In the genomic region with DNA sequence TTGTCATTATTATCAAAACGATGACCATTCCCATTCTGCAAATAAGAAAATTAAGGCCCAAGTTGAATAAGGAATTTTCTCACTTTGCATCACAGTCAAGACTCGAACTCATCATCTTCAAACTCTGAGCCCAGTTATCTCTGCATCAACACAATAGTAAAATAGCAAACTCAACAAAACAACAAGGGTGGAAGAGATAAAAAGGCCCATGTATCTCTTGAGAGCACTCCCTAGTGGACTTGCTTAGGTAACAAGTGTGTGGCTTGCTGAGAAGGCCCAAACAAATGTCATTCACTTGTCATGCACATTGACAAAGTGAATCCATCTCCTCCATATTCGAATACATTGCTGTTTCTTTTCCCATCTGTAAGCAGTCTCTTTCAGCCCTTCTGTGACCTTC, we compare ENCODE assay signal across 38 cellular contexts.
"Had no signal": no experiment of that assay in that cellular context is flagged by ENCODE, and none has a peak within 500 bp of the region (broad histone marks: within the 10 kb centered on the region; RNA-seq: fewer than 3 reads in every experiment).

No MANE protein-coding gene starts in this region.

- H3K36me3 Mint-ChIP-seq: activated CD4-positive, alpha-beta memory T cell treated with anti-CD3 and anti-CD28 coated beads for 36 hours; activated naive CD4-positive, alpha-beta T cell treated with anti-CD3 and anti-CD28 coated beads, Interleukin-2, amount 10 ng/mL, durations not matched to agents 7 days and 5 days; activated naive CD4-positive, alpha-beta T cell treated with anti-CD3 and anti-CD28 coated beads, Interleukin-2, amount 50 U/mL, for 24 hours; activated naive CD8-positive, alpha-beta T cell; activated naive CD8-positive, alpha-beta T cell treated with anti-CD3 and anti-CD28 coated beads, Interleukin-2, amount 10 ng/mL, durations not matched to agents 7 days and 5 days; brain had no signal

- H3K27me3 ChIP-seq: ascending aorta had no signal

- H3K27me3 Mint-ChIP-seq: activated B cell treated with CpG ODN at 0.5 μM for 24 hours; activated CD4-positive, alpha-beta T cell treated with anti-CD3 and anti-CD28 coated beads, Interleukin-2, amount 10 ng/mL, durations not matched to agents 24 days and 14 days; activated naive CD4-positive, alpha-beta T cell treated with anti-CD3 and anti-CD28 coated beads, Interleukin-2, amount 10 ng/mL, durations not matched to agents 7 days and 5 days; activated naive CD4-positive, alpha-beta T cell treated with anti-CD3 and anti-CD28 coated beads, Interleukin-2, amount 50 U/mL, for 24 hours; activated naive CD8-positive, alpha-beta T cell treated with anti-CD3 and anti-CD28 coated beads, Interleukin-2, amount 10 ng/mL, durations not matched to agents 7 days and 5 days; activated naive CD8-positive, alpha-beta T cell treated with anti-CD3 and anti-CD28 coated beads, Interleukin-2, amount 50 U/mL, for 24 hours; brain; central memory CD8-positive, alpha-beta T cell had no signal

- H3K4me3 Mint-ChIP-seq: activated B cell treated with CpG ODN at 0.5 μM for 24 hours; activated CD4-positive, alpha-beta memory T cell treated with anti-CD3 and anti-CD28 coated beads for 36 hours; activated CD4-positive, alpha-beta T cell treated with anti-CD3 and anti-CD28 coated beads, Interleukin-2, amount 10 ng/mL, durations not matched to agents 24 days and 14 days; activated CD8-positive, alpha-beta T cell treated with anti-CD3 and anti-CD28 coated beads for 36 hours; activated naive CD4-positive, alpha-beta T cell treated with anti-CD3 and anti-CD28 coated beads, Interleukin-2, amount 10 ng/mL, durations not matched to agents 7 days and 5 days; activated naive CD4-positive, alpha-beta T cell treated with anti-CD3 and anti-CD28 coated beads, Interleukin-2, amount 50 U/mL, for 24 hours; activated naive CD8-positive, alpha-beta T cell; activated naive CD8-positive, alpha-beta T cell treated with anti-CD3 and anti-CD28 coated beads, Interleukin-2, amount 10 ng/mL, durations not matched to agents 7 days and 5 days; activated naive CD8-positive, alpha-beta T cell treated with anti-CD3 and anti-CD28 coated beads, Interleukin-2, amount 50 U/mL, for 24 hours; activated T-cell treated with anti-CD3 and anti-CD28 coated beads, Interleukin-2, amount 50 U/mL, for 4 hours; activated T-cell treated with anti-CD3 and anti-CD28 coated beads, Interleukin-2, amount 50 U/mL, for 72 hours; activated T-helper 1 cell treated with anti-CD3 and anti-CD28 coated beads, Interleukin-12 subunit alpha, Interleukin-12 subunit beta, Interleukin-2, Interleukin-4 antibody, amounts not matched to agents 30 ng/mL and 10 ng/mL and 1 ng/mL, durations not matched to agents 14 hours and 24 hours and 36 hours; activated T-helper 17 cell treated with anti-CD3 and anti-CD28 coated beads, Interleukin-2, amount 50 U/mL, for 72 hours; brain; central memory CD8-positive, alpha-beta T cell; T-helper 1 cell treated with Interleukin-12 subunit alpha and Interleukin-12 subunit beta and Interleukin-4 antibody, amounts not matched to agents 30 μg/mL and 1 μg/mL, for 36 hours; T-helper 2 cell treated with Interferon-gamma antibody and Interleukin-4, amounts not matched to agents 5 μg/mL and 100 μg/mL, for 36 hours had no signal

- H3K4me3 ChIP-seq: ascending aorta, cardiac muscle cell had no signal

- H3K27ac ChIP-seq: ascending aorta, cardiac muscle cell, VCaP had no signal

- DNase-seq: activated B cell treated with CpG ODN at 0.5 μM for 24 hours; activated CD4-positive, alpha-beta memory T cell treated with anti-CD3 and anti-CD28 coated beads for 36 hours; activated CD4-positive, alpha-beta T cell treated with anti-CD3 and anti-CD28 coated beads for 4 hours; activated CD4-positive, alpha-beta T cell treated with anti-CD3 and anti-CD28 coated beads, Interleukin-2, amount 10 ng/mL, durations not matched to agents 24 days and 14 days; activated CD4-positive, alpha-beta T cell treated with anti-CD3 and anti-CD28 coated beads, Interleukin-2, amount 50 U/mL, for 1 hour; activated CD4-positive, alpha-beta T cell treated with anti-CD3 and anti-CD28 coated beads, Interleukin-2, amount 50 U/mL, for 4 hours; activated CD4-positive, CD25-positive, alpha-beta regulatory T cell treated with anti-CD3 and anti-CD28 coated beads, Interleukin-2, amount 50 U/mL, for 72 hours; activated CD8-positive, alpha-beta memory T cell treated with anti-CD3 and anti-CD28 coated beads, Interleukin-2, amount 50 U/mL, for 4 hours; activated CD8-positive, alpha-beta T cell treated with anti-CD3 and anti-CD28 coated beads for 36 hours; activated effector memory CD4-positive, alpha-beta T cell treated with anti-CD3 and anti-CD28 coated beads, Interleukin-2, amount 50 U/mL, for 16 hours; activated gamma-delta T cell treated with Interleukin-2 at 50 U/mL for 16 hours; activated naive CD4-positive, alpha-beta T cell; activated naive CD4-positive, alpha-beta T cell treated with anti-CD3 and anti-CD28 coated beads, Interleukin-2, amount 10 ng/mL, durations not matched to agents 7 days and 5 days; activated naive CD8-positive, alpha-beta T cell treated with anti-CD3 and anti-CD28 coated beads, Interleukin-2, amount 10 ng/mL, durations not matched to agents 7 days and 5 days; activated naive CD8-positive, alpha-beta T cell treated with anti-CD3 and anti-CD28 coated beads, Interleukin-2, amount 50 U/mL, for 24 hours; activated T-cell treated with anti-CD3 and anti-CD28 coated beads for 4 hours; activated T-cell treated with anti-CD3 and anti-CD28 coated beads, Interleukin-2, amount 50 U/mL, for 1 hour; activated T-cell treated with anti-CD3 and anti-CD28 coated beads, Interleukin-2, amount 50 U/mL, for 4 hours; activated T-cell treated with anti-CD3 and anti-CD28 coated beads, Interleukin-2, amount 50 U/mL, for 72 hours; amygdala; anterior cingulate cortex; caudate nucleus; cerebellar nuclear complex; T-helper 2 cell; T-helper 9 cell had no signal

- H3K4me1 ChIP-seq: ascending aorta had no signal

- H3K9me3 ChIP-seq: ascending aorta had no signal

- H3K36me3 ChIP-seq: ascending aorta, cardiac muscle cell had no signal

- H3K27ac Mint-ChIP-seq: activated B cell treated with CpG ODN at 0.5 μM for 24 hours; activated CD4-positive, alpha-beta memory T cell treated with anti-CD3 and anti-CD28 coated beads for 36 hours; activated CD4-positive, alpha-beta T cell treated with anti-CD3 and anti-CD28 coated beads, Interleukin-2, amount 10 ng/mL, durations not matched to agents 24 days and 14 days; activated CD8-positive, alpha-beta T cell treated with anti-CD3 and anti-CD28 coated beads for 36 hours; activated naive CD4-positive, alpha-beta T cell treated with anti-CD3 and anti-CD28 coated beads, Interleukin-2, amount 10 ng/mL, durations not matched to agents 7 days and 5 days; activated naive CD4-positive, alpha-beta T cell treated with anti-CD3 and anti-CD28 coated beads, Interleukin-2, amount 50 U/mL, for 24 hours; activated naive CD8-positive, alpha-beta T cell; activated naive CD8-positive, alpha-beta T cell treated with anti-CD3 and anti-CD28 coated beads, Interleukin-2, amount 10 ng/mL, durations not matched to agents 7 days and 5 days; activated naive CD8-positive, alpha-beta T cell treated with anti-CD3 and anti-CD28 coated beads, Interleukin-2, amount 50 U/mL, for 24 hours; activated T-cell treated with anti-CD3 and anti-CD28 coated beads, Interleukin-2, amount 50 U/mL, for 72 hours; activated T-helper 1 cell treated with anti-CD3 and anti-CD28 coated beads, Interleukin-12 subunit alpha, Interleukin-12 subunit beta, Interleukin-2, Interleukin-4 antibody, amounts not matched to agents 30 ng/mL and 10 ng/mL and 1 ng/mL, durations not matched to agents 14 hours and 24 hours and 36 hours; activated T-helper 17 cell treated with anti-CD3 and anti-CD28 coated beads, Interleukin-2, amount 50 U/mL, for 72 hours; brain; T-helper 1 cell treated with Interleukin-12 subunit alpha and Interleukin-12 subunit beta and Interleukin-4 antibody, amounts not matched to agents 30 μg/mL and 1 μg/mL, for 36 hours; T-helper 2 cell treated with Interferon-gamma antibody and Interleukin-4, amounts not matched to agents 5 μg/mL and 100 μg/mL, for 36 hours had no signal

- H3K4me1 Mint-ChIP-seq: activated B cell treated with CpG ODN at 0.5 μM for 24 hours; activated CD4-positive, alpha-beta T cell treated with anti-CD3 and anti-CD28 coated beads, Interleukin-2, amount 10 ng/mL, durations not matched to agents 24 days and 14 days; activated naive CD4-positive, alpha-beta T cell treated with anti-CD3 and anti-CD28 coated beads, Interleukin-2, amount 10 ng/mL, durations not matched to agents 7 days and 5 days; activated naive CD4-positive, alpha-beta T cell treated with anti-CD3 and anti-CD28 coated beads, Interleukin-2, amount 50 U/mL, for 24 hours; activated naive CD8-positive, alpha-beta T cell treated with anti-CD3 and anti-CD28 coated beads, Interleukin-2, amount 10 ng/mL, durations not matched to agents 7 days and 5 days; activated naive CD8-positive, alpha-beta T cell treated with anti-CD3 and anti-CD28 coated beads, Interleukin-2, amount 50 U/mL, for 24 hours; activated T-helper 17 cell treated with anti-CD3 and anti-CD28 coated beads, Interleukin-2, amount 50 U/mL, for 72 hours; brain; central memory CD8-positive, alpha-beta T cell had no signal

- FAIRE-seq: bronchial epithelial cell, TTC549 had no signal

- H3K9me3 Mint-ChIP-seq: activated B cell treated with CpG ODN at 0.5 μM for 24 hours; activated CD4-positive, alpha-beta memory T cell treated with anti-CD3 and anti-CD28 coated beads for 36 hours; activated CD8-positive, alpha-beta T cell treated with anti-CD3 and anti-CD28 coated beads for 36 hours; activated naive CD4-positive, alpha-beta T cell treated with anti-CD3 and anti-CD28 coated beads, Interleukin-2, amount 10 ng/mL, durations not matched to agents 7 days and 5 days; activated naive CD4-positive, alpha-beta T cell treated with anti-CD3 and anti-CD28 coated beads, Interleukin-2, amount 50 U/mL, for 24 hours; activated naive CD8-positive, alpha-beta T cell treated with anti-CD3 and anti-CD28 coated beads, Interleukin-2, amount 10 ng/mL, durations not matched to agents 7 days and 5 days; activated naive CD8-positive, alpha-beta T cell treated with anti-CD3 and anti-CD28 coated beads, Interleukin-2, amount 50 U/mL, for 24 hours; activated T-cell treated with anti-CD3 and anti-CD28 coated beads, Interleukin-2, amount 50 U/mL, for 4 hours; activated T-cell treated with anti-CD3 and anti-CD28 coated beads, Interleukin-2, amount 50 U/mL, for 72 hours; activated T-helper 1 cell treated with anti-CD3 and anti-CD28 coated beads, Interleukin-12 subunit alpha, Interleukin-12 subunit beta, Interleukin-2, Interleukin-4 antibody, amounts not matched to agents 30 ng/mL and 10 ng/mL and 1 ng/mL, durations not matched to agents 14 hours and 24 hours and 36 hours; activated T-helper 17 cell treated with anti-CD3 and anti-CD28 coated beads, Interleukin-2, amount 50 U/mL, for 72 hours; brain; central memory CD8-positive, alpha-beta T cell; T-helper 1 cell treated with Interleukin-12 subunit alpha and Interleukin-12 subunit beta and Interleukin-4 antibody, amounts not matched to agents 30 μg/mL and 1 μg/mL, for 36 hours; T-helper 2 cell treated with Interferon-gamma antibody and Interleukin-4, amounts not matched to agents 5 μg/mL and 100 μg/mL, for 36 hours had no signal
